9 cellular contexts compared by ENCODE assay signal in genomic region chr1:201917362-201918033, GRCh38. TPM values are rescaled to one million over a fixed set of nuclear protein-coding genes. Genes with fewer than 3 reads are reported as not detected.
DNase-seq lines count a peak whose midpoint lies in the region; ATAC-seq and TF ChIP-seq lines count a peak whose summit lies in the region.
"Had no signal": no experiment of that assay in that cellular context is flagged by ENCODE, and none has a peak within 500 bp of the region (broad histone marks: within the 10 kb centered on the region; RNA-seq: fewer than 3 reads in every experiment).

No MANE protein-coding gene starts in this region.

- peak overlapping the region; percentile 69 for H3K27ac ChIP-seq in brain microvascular endothelial cell

- peak overlapping the region; percentile 61 for H3K4me2 ChIP-seq in skeletal muscle satellite cell (ENCODE audit: low read length)

- H3K9me3 ChIP-seq in skeletal muscle satellite cell (replicated peaks; ENCODE audit: low read length) = no peaks in the 10 kb centered on the region

- no peak for TF ChIP-seq CTCF in brain microvascular endothelial cell (IDR thresholded peaks at IDR 0.05; ENCODE audit: low read depth, low read length, missing control alignments)

- no peaks in the 10 kb centered on the region for H3K27me3 ChIP-seq in brain microvascular endothelial cell (replicated peaks)
- no peaks in the 10 kb centered on the region for H3K27me3 ChIP-seq in skeletal muscle satellite cell (ENCODE audit: control insufficient read depth, insufficient read depth, low read length)

- H3K4me3 ChIP-seq in brain microvascular endothelial cell (ENCODE audit: low read depth, low read length) = no peak overlapping the region
- peak overlapping the region; percentile 24 for H3K4me3 ChIP-seq in skeletal muscle satellite cell (ENCODE audit: low read length)

- ATAC-seq in GM19467 (IDR thresholded peaks at IDR 0.05; ENCODE audit: unreplicated experiment) = no peak

- in situ Hi-C loops in brain microvascular endothelial cell (cut with HindIII; ENCODE audit: low pct_ligation_motif_present, low sequenced_read_pairs) = no loop called here

- H3K4me1 ChIP-seq in skeletal muscle satellite cell (ENCODE audit: control insufficient read depth, insufficient read depth, low read length) = peaks cover 26% of the 10 kb centered on the region

- H3K36me3 ChIP-seq in brain microvascular endothelial cell (replicated peaks) (no peaks in the 10 kb centered on the region), skeletal muscle satellite cell (ENCODE audit: insufficient read depth, low read length) (no peaks in the 10 kb centered on the region)

- DNase-seq in GM04504 (ENCODE audit: low read depth) = peak; percentile 66
- peak; percentile 75 for DNase-seq in brain microvascular endothelial cell
- DNase-seq in hepatic stellate cell (ENCODE audit: low spot score) = peak; percentile 81
- DNase-seq in NCI-H1436 (lab: John Stamatoyannopoulos, UW) = no peak
- DNase-seq in activated CD8-positive, alpha-beta memory T cell treated with anti-CD3 and anti-CD28 coated beads, Interleukin-2, amount 50 U/mL, for 48 hours = no peak
- no peak for DNase-seq in NCI-H82 (lab: John Stamatoyannopoulos, UW)
- DNase-seq: SIG-M5 had no signal

- peak overlapping the region; percentile 41 for H3K9ac ChIP-seq in skeletal muscle satellite cell (ENCODE audit: low read depth, low read length)

RNA-seq across cellular contexts. Expression of gene SHISA4, which starts 28.8 kb away (rescaled TPM):
- 4.8 and 6.6 TPM in 2 replicates for total RNA-seq in skeletal muscle satellite cell (2012; rRNA removed)

RNA-seq across cellular contexts. Expression of gene LMOD1, which starts 28.9 kb away (rescaled TPM):
- total RNA-seq in skeletal muscle satellite cell (2012; rRNA removed) = 0.22 and 0.25 TPM in 2 replicates

RNA-seq across cellular contexts. Expression of gene TIMM17A, which starts 37.8 kb away (rescaled TPM):
- 64.4 and 67.2 TPM in 2 replicates for total RNA-seq in skeletal muscle satellite cell (2012; rRNA removed)

Comparison
In these comparisons a context has a peak if more than half of its experiments do, and no peak if none do; other contexts are left out.
1. DNase-seq: peak in GM04504 (single experiment), brain microvascular endothelial cell (single experiment) and hepatic stellate cell (single experiment); none in NCI-H1436 (single experiment), activated CD8-positive, alpha-beta memory T cell treated with anti-CD3 and anti-CD28 coated beads, Interleukin-2, amount 50 U/mL, for 48 hours (single experiment) and NCI-H82 (single experiment).